In the genomic region with DNA sequence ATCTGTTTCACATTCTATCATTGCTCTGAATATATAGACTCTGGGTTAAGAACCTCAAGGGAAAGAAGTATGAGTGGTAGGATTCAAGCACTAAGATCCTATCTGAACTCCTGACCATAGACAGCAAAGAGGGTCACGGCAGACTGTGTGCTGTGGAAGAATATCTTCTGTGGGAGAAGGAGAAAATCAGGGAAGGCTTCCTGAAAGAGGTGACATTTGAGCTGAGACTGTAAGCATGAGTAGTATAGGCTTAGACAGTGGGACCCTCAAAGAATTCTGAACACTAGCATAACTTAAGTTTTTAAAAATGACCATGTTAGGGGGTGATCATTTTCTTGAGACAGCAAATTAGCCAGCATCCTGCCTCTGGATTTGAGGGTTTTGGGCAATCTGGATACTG, we compare ENCODE assay signal across 35 cellular contexts. TPM values are rescaled to one million over a fixed set of nuclear protein-coding genes. Genes with fewer than 3 reads are reported as not detected.
"Had no signal": no experiment of that assay in that cellular context is flagged by ENCODE, and none has a peak within 500 bp of the region (broad histone marks: within the 10 kb centered on the region; RNA-seq: fewer than 3 reads in every experiment).

No MANE protein-coding gene starts in this region.

- DNase-seq: activated effector memory CD4-positive, alpha-beta T cell treated with anti-CD3 and anti-CD28 coated beads, Interleukin-2, amount 50 U/mL, for 16 hours; activated effector memory CD4-positive, alpha-beta T cell treated with Interleukin-2 at 50 U/mL for 16 hours; activated gamma-delta T cell; activated gamma-delta T cell treated with Interleukin-2 at 50 U/mL for 16 hours; activated naive CD4-positive, alpha-beta T cell; activated naive CD4-positive, alpha-beta T cell treated with anti-CD3 and anti-CD28 coated beads for 36 hours; activated naive CD4-positive, alpha-beta T cell treated with anti-CD3 and anti-CD28 coated beads, Interleukin-2, amount 10 ng/mL, durations not matched to agents 7 days and 5 days; activated naive CD4-positive, alpha-beta T cell treated with anti-CD3 and anti-CD28 coated beads, Interleukin-2, amount 50 U/mL, for 16 hours; activated naive CD4-positive, alpha-beta T cell treated with Interleukin-2 at 50 U/mL for 16 hours; activated naive CD8-positive, alpha-beta T cell treated with anti-CD3 and anti-CD28 coated beads for 36 hours; activated naive CD8-positive, alpha-beta T cell treated with anti-CD3 and anti-CD28 coated beads, Interleukin-2, amount 10 ng/mL, durations not matched to agents 7 days and 5 days; activated naive CD8-positive, alpha-beta T cell treated with anti-CD3 and anti-CD28 coated beads, Interleukin-2, amount 50 U/mL, for 24 hours; activated T-cell treated with anti-CD3 and anti-CD28 coated beads, Interleukin-2, amount 50 U/mL, for 1 hour; activated T-cell treated with anti-CD3 and anti-CD28 coated beads, Interleukin-2, amount 50 U/mL, for 24 hours; activated T-cell treated with anti-CD3 and anti-CD28 coated beads, Interleukin-2, amount 50 U/mL, for 4 hours; activated T-cell treated with anti-CD3 and anti-CD28 coated beads, Interleukin-2, amount 50 U/mL, for 48 hours; activated T-cell treated with anti-CD3 and anti-CD28 coated beads, Interleukin-2, amount 50 U/mL, for 72 hours; adrenal gland; amniotic stem cell; amygdala; anterior cingulate cortex; aorta; body of pancreas; brain microvascular endothelial cell; caudate nucleus; central memory CD4-positive, alpha-beta T cell; cerebellar nuclear complex had no signal

- ATAC-seq: activated naive CD4-positive, alpha-beta T cell treated with anti-CD3 and anti-CD28 coated beads, Interleukin-2, amount 50 U/mL, for 72 hours; activated naive CD8-positive, alpha-beta T cell treated with anti-CD3 and anti-CD28 coated beads, Interleukin-2, amount 50 U/mL, for 24 hours; activated T-cell treated with anti-CD3 and anti-CD28 coated beads, Interleukin-2, amount 50 U/mL, for 4 hours; activated T-cell treated with anti-CD3 and anti-CD28 coated beads, Interleukin-2, amount 50 U/mL, for 72 hours; activated T-helper 17 cell treated with anti-CD3 and anti-CD28 coated beads, Interleukin-2, amount 50 U/mL, for 72 hours; body of pancreas had no signal

- H3K4me1 ChIP-seq: adrenal gland, breast epithelium had no signal

- H3K36me3 ChIP-seq: adrenal gland, brain microvascular endothelial cell, breast epithelium, cardiac muscle cell had no signal

- H3K27ac ChIP-seq: adrenal gland, body of pancreas, brain microvascular endothelial cell, breast epithelium, cardiac muscle cell had no signal

- H3K27me3 ChIP-seq: adrenal gland, body of pancreas, breast epithelium had no signal

- H3K9me3 ChIP-seq: adrenal gland, body of pancreas had no signal

- H3K4me3 ChIP-seq: adrenal gland, body of pancreas, breast epithelium, cardiac muscle cell had no signal

- FAIRE-seq: astrocyte had no signal

RNA-seq across cellular contexts. Expression of a gene that starts 3.9 kb away (rescaled TPM):
- total RNA-seq: activated naive CD4-positive, alpha-beta T cell treated with anti-CD3 and anti-CD28 coated beads for 36 hours; activated naive CD4-positive, alpha-beta T cell treated with anti-CD3 and anti-CD28 coated beads, Interleukin-2, amount 50 U/mL, for 72 hours; activated naive CD8-positive, alpha-beta T cell treated with anti-CD3 and anti-CD28 coated beads for 36 hours; activated naive CD8-positive, alpha-beta T cell treated with anti-CD3 and anti-CD28 coated beads, Interleukin-2, amount 10 ng/mL, durations not matched to agents 7 days and 5 days; activated T-cell treated with anti-CD3 and anti-CD28 coated beads, Interleukin-2, amount 50 U/mL, for 72 hours; activated T-helper 1 cell treated with anti-CD3 and anti-CD28 coated beads, Interleukin-12 subunit alpha, Interleukin-12 subunit beta, Interleukin-2, Interleukin-4 antibody, amounts not matched to agents 30 ng/mL and 10 ng/mL and 1 ng/mL, durations not matched to agents 14 hours and 24 hours and 36 hours; activated T-helper 17 cell treated with anti-CD3 and anti-CD28 coated beads, Interleukin-2, amount 50 U/mL, for 72 hours; activated T-helper 2 cell treated with anti-CD3 and anti-CD28 coated beads, Interferon-gamma antibody, Interleukin-2, Interleukin-4, amounts not matched to agents 10 μg/mL and 5 μg/mL and 100 μg/mL, durations not matched to agents 14 hours and 24 hours and 36 hours; bronchial epithelial cell had no signal
